ENCODE assay signal across 6 cellular contexts in genomic region chr7:106924468-106924867, GRCh38. TPM values are rescaled to one million over a fixed set of nuclear protein-coding genes. Genes with fewer than 3 reads are reported as not detected.
"Had no signal": no experiment of that assay in that cellular context is flagged by ENCODE, and none has a peak within 500 bp of the region (broad histone marks: within the 10 kb centered on the region; RNA-seq: fewer than 3 reads in every experiment).

No MANE protein-coding gene starts in this region.

RNA-seq across cellular contexts. Expression of gene PIK3CG, which starts 59.4 kb away (rescaled TPM):
- total RNA-seq: GM23248, GM23338, H1, H4, H9, HFFc6 had no signal
- polyA plus RNA-seq: GM23248, GM23338, H1 had no signal
